ENCODE assay signal across 11 cellular contexts in the genomic region with DNA sequence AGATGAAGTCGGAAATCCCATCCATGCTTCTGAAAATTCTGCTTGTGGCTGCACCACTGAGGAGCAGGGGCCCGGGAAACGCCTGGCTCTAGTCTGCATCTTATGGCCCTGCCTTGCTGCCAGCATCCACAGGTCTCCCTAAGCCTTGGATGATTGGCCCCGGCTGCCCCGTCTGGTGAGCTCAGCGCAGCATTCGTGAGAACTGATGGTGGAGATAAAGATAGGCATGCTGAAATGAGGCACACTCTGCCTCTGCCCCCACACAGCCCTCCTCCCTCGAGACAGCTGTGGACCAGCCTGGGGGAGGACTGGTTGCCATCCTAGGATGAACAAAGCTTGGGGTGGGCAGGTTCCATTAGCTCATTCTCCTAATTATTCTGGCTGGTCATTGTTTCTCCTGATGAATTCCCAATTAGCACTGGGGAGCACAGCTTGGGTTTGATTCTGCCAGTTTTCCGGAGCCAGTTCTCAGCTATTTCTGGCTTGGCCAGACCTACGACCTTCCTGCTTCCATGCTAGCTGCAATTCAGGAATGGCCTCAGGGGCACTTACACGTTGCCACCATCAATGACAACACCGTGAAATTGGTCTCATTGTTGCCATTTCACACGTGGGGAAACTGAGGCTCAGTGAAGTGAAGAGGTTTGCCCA.
DNase-seq lines count a peak whose midpoint lies in the region; ATAC-seq and TF ChIP-seq lines count a peak whose summit lies in the region.
"Had no signal": no experiment of that assay in that cellular context is flagged by ENCODE, and none has a peak within 500 bp of the region (broad histone marks: within the 10 kb centered on the region; RNA-seq: fewer than 3 reads in every experiment).

No MANE protein-coding gene starts in this region.

- WGBS in mesodermal cell (ENCODE audit: insufficient coverage in 2 of 2), 2 experiments: 88 to 89% methylated on average over 8 of the region's 13 CpGs
- 53 to 61% methylated on average over 13 of the region's 13 CpGs for WGBS in tibial nerve, 2 donors

- DNase-seq in left ventricle myocardium inferior (no peak), left ventricle myocardium superior (no peak), T47D (ENCODE audit: low read depth in 1 of 2, low spot score in 1 of 2) (peak; percentile 21 to 96), GDM1 (lab: John Stamatoyannopoulos, UW) (no peak), NCI-H128 (lab: John Stamatoyannopoulos, UW; ENCODE audit: unreplicated experiment) (no peak), NCI-H1105 (lab: John Stamatoyannopoulos, UW) (no peak), tibial nerve (ENCODE audit: low spot score in 2 of 2) (no peak)
- DNase-seq: NCI-H2081; stimulated activated CD4-positive, alpha-beta T cell treated with anti-CD3 and anti-CD28 coated beads, Interleukin-4, amount 100 ng/mL, for 4 hours had no signal

- no peak overlapping the region for H3K4me3 ChIP-seq in left ventricle myocardium inferior
- H3K4me3 ChIP-seq in mesodermal cell (ENCODE audit: extremely low read depth, insufficient read depth, low read length, poor library complexity, severe bottlenecking): no peak overlapping the region
- no peak overlapping the region for H3K4me3 ChIP-seq in tibial nerve

- H3K27ac ChIP-seq in left ventricle myocardium inferior (replicated peaks): no peak overlapping the region
- H3K27ac ChIP-seq in mesodermal cell (ENCODE audit: low read depth, low read length, severe bottlenecking): peak overlapping the region; percentile 83
- no peak overlapping the region for H3K27ac ChIP-seq in tibial nerve
- H3K27ac ChIP-seq: neutrophil had no signal

- peaks cover 6% of the 10 kb centered on the region for H3K9me3 ChIP-seq in left ventricle myocardium inferior (replicated peaks)
- H3K9me3 ChIP-seq in mesodermal cell (ENCODE audit: control insufficient read depth, low read length): peaks cover 8% of the 10 kb centered on the region
- H3K9me3 ChIP-seq in tibial nerve: no peaks in the 10 kb centered on the region
- H3K9me3 ChIP-seq: neutrophil had no signal

- TF ChIP-seq CTCF in left ventricle myocardium inferior (IDR thresholded peaks at IDR 0.05; ENCODE audit: borderline replicate concordance): peak; percentile 12
- TF ChIP-seq CTCF in tibial nerve (IDR thresholded peaks at IDR 0.05): no peak

- in situ Hi-C loops in T47D (cut with HindIII; ENCODE audit: low pct_unique_long_range_greater_than_20kb, low sequenced_read_pairs): no loop called here

- H3K36me3 ChIP-seq in left ventricle myocardium inferior: no peaks in the 10 kb centered on the region
- no peaks in the 10 kb centered on the region for H3K36me3 ChIP-seq in mesodermal cell (ENCODE audit: control insufficient read depth, insufficient read depth, low read length)
- no peaks in the 10 kb centered on the region for H3K36me3 ChIP-seq in tibial nerve
- H3K36me3 ChIP-seq: neutrophil had no signal

- no peaks in the 10 kb centered on the region for H3K27me3 ChIP-seq in left ventricle myocardium inferior (ENCODE audit: low read depth)
- no peaks in the 10 kb centered on the region for H3K27me3 ChIP-seq in tibial nerve
- H3K27me3 ChIP-seq: neutrophil had no signal

- ATAC-seq in left ventricle myocardium superior: no peak

- no peak for TF ChIP-seq EP300 in tibial nerve (IDR thresholded peaks at IDR 0.05)

- no peak for TF ChIP-seq POLR2A in tibial nerve (IDR thresholded peaks at IDR 0.05)

- H3K4me1 ChIP-seq in left ventricle myocardium inferior (peaks cover 25% of the 10 kb centered on the region), mesodermal cell (ENCODE audit: control insufficient read depth, insufficient read depth, low read length, poor library complexity, severe bottlenecking) (peaks cover 50% of the 10 kb centered on the region), tibial nerve (peaks cover 0 to 8% (median 2%) of the 10 kb centered on the region in 4 donors)

- intact Hi-C loops in left ventricle myocardium inferior (cut with micrococcal nuclease): no loop called here
- intact Hi-C loops in left ventricle myocardium superior (cut with micrococcal nuclease): no loop called here

Comparison
In these comparisons a context has a peak if more than half of its experiments do, and no peak if none do; other contexts are left out.
1. DNase-seq: peak in T47D (2 of 2); none in left ventricle myocardium inferior (single experiment), left ventricle myocardium superior (single experiment), GDM1 (single experiment), NCI-H128 (single experiment), NCI-H1105 (single experiment) and tibial nerve (0 of 2).